In the genomic region with DNA sequence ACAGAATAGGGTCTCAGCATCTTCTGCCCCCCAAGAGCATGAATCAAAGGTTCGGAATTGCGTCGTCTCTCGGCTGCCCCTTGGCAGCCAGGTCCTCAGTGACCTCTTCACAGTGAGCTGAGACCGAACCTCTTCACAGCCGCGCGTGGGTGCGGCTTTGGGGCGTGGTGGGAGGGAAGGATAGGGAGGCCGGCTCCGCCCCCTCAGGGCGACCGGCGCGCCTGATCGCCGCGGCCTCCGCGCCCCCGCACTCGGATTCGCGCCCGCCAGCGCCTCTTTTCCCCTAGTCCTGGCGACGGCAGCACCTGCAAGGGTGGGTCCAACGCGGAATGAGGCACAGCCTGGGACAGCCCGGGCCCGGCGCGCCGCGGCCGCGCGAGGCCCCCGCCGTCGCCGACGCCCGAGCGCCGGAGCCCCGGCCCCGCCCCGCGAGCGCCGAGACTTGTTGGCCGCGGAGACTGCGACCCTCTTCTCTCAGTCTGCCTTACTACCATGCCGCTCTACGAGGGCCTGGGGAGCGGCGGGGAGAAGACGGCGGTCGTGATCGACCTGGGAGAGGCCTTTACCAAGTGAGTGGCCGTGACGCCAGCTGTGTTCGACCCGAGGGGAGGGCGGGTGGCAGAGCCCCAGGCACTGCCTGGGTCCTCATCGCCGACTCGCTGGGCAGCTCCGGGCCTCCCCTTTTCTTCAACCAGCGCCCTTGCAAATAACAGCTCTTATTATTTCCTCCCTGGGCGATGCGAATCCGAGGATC, we compare ENCODE assay signal across 8 cellular contexts. TPM values are rescaled to one million over a fixed set of nuclear protein-coding genes. Genes with fewer than 3 reads are reported as not detected.
DNase-seq lines count a peak whose midpoint lies in the region; ATAC-seq and TF ChIP-seq lines count a peak whose summit lies in the region.

TSS of gene ACTR10 (plus strand) at position 424 of the 754 bp plus-strand sequence. CDS start at position 493, 69 bp downstream.

- no peaks in the 10 kb centered on the region; the same call in 1 of the 2 replicates for H3K36me3 ChIP-seq in GM06990 (ENCODE audit: control insufficient read depth, insufficient read depth, low read length)
- H3K36me3 ChIP-seq in SK-N-MC (ENCODE audit: insufficient read depth, low read length), result peaks cover 16% of the 10 kb centered on the region
- H3K36me3 ChIP-seq in gastroesophageal sphincter, result peaks cover 0 to 21% of the 10 kb centered on the region in 2 donors
- H3K36me3 ChIP-seq in neutrophil, result peaks cover 16% of the 10 kb centered on the region

- peak within 1 kb of the TSS; percentile 82 for H3K9ac ChIP-seq in SK-N-MC (ENCODE audit: insufficient read length)

- H3K27me3 ChIP-seq in GM06990 (replicated peaks; ENCODE audit: control insufficient read depth, insufficient read depth, low read length) (no peaks in the 10 kb centered on the region), gastroesophageal sphincter (no peaks in the 10 kb centered on the region), neutrophil (no peaks in the 10 kb centered on the region)

- TF ChIP-seq POLR2A in gastroesophageal sphincter (IDR thresholded peaks at IDR 0.05), result peak; percentile 43 to 62

- H3K4me1 ChIP-seq in gastroesophageal sphincter (peaks cover 0 to 33% (median 11%) of the 10 kb centered on the region in 3 donors), neutrophil (ENCODE audit: control insufficient read depth in 1 of 2, insufficient read depth in 1 of 2, low read depth in 1 of 2, low read length in 1 of 2) (peaks cover 20 to 21% of the 10 kb centered on the region in 2 experiments)

- CTCF ChIA-PET in activated naive CD4-positive, alpha-beta T cell treated with anti-CD3 and anti-CD28 coated beads, Interleukin-2, amount 10 ng/mL, durations not matched to agents 7 days and 5 days (lab: Charles Lee), result interaction anchor here (1.0 kb wide), 1 partner anchor 25 kb away, joined by 5 read pairs; no protein-coding TSS in a partner anchor

- no peak for TF ChIP-seq EP300 in gastroesophageal sphincter (IDR thresholded peaks at IDR 0.05)

- TF ChIP-seq CTCF in GM06990 (IDR thresholded peaks at IDR 0.05; ENCODE audit: insufficient read depth, low read length, poor library complexity, severe bottlenecking), result no peak
- TF ChIP-seq CTCF in HFFc6 (IDR thresholded peaks at IDR 0.05), result no peak
- TF ChIP-seq CTCF in gastroesophageal sphincter (IDR thresholded peaks at IDR 0.05), result peak in 1 of 4 experiments; percentile 20
- TF ChIP-seq CTCF in neutrophil (IDR thresholded peaks at IDR 0.05), result no peak
- no peak for TF ChIP-seq CTCF in subcutaneous adipose tissue (IDR thresholded peaks at IDR 0.05; ENCODE audit: low read depth)

- WGBS in gastroesophageal sphincter (ENCODE audit: low coverage in 1 of 2), 2 donors, result 0% methylated on average over 2 to 5 of the region's 78 CpGs

- H3K27ac ChIP-seq in SK-N-MC (peak within 1 kb of the TSS; percentile 86), gastroesophageal sphincter (peak within 1 kb of the TSS; percentile 85 to 97 (median 92)), neutrophil (peak within 1 kb of the TSS; percentile 93)

- peak; percentile 96 for ATAC-seq in gastroesophageal sphincter

- H3K9me3 Mint-ChIP-seq in HFFc6, result no peaks in the 10 kb centered on the region
- no peaks in the 10 kb centered on the region for H3K9me3 Mint-ChIP-seq in activated naive CD4-positive, alpha-beta T cell treated with anti-CD3 and anti-CD28 coated beads, Interleukin-2, amount 10 ng/mL, durations not matched to agents 7 days and 5 days

- peaks cover 19% of the 10 kb centered on the region for H3K4me1 Mint-ChIP-seq in HFFc6 (ENCODE audit: low read depth)
- peaks cover 28% of the 10 kb centered on the region for H3K4me1 Mint-ChIP-seq in activated naive CD4-positive, alpha-beta T cell treated with anti-CD3 and anti-CD28 coated beads, Interleukin-2, amount 10 ng/mL, durations not matched to agents 7 days and 5 days

- peak within 1 kb of the TSS; percentile 74 for H3K4me3 ChIP-seq in GM06990 (replicated peaks; ENCODE audit: low read depth, low read length)
- H3K4me3 ChIP-seq in SK-N-MC, result peak within 1 kb of the TSS; percentile 89
- peak within 1 kb of the TSS; percentile 89 to 92 for H3K4me3 ChIP-seq in gastroesophageal sphincter
- peak within 1 kb of the TSS; percentile 84 to 94 for H3K4me3 ChIP-seq in neutrophil (ENCODE audit: low read depth in 1 of 2, low read length in 1 of 2)

- DNase-seq in GM06990 (ENCODE audit: extremely low read depth, insufficient read length), result peak; percentile 93
- peak; percentile 61 for DNase-seq in HFFc6
- DNase-seq in NAMALWA (ENCODE audit: low spot score), result peak; percentile 73
- no peak for DNase-seq in SK-N-MC (ENCODE audit: low read depth, low spot score)
- DNase-seq in activated naive CD4-positive, alpha-beta T cell treated with anti-CD3 and anti-CD28 coated beads, Interleukin-2, amount 10 ng/mL, durations not matched to agents 7 days and 5 days, result peak; percentile 88

- peak within 1 kb of the TSS; percentile 93 for H3K27ac Mint-ChIP-seq in HFFc6
- H3K27ac Mint-ChIP-seq in activated naive CD4-positive, alpha-beta T cell treated with anti-CD3 and anti-CD28 coated beads, Interleukin-2, amount 10 ng/mL, durations not matched to agents 7 days and 5 days, result peak within 1 kb of the TSS; percentile 96

- H3K4me3 Mint-ChIP-seq in HFFc6, result peak within 1 kb of the TSS; percentile 99
- H3K4me3 Mint-ChIP-seq in activated naive CD4-positive, alpha-beta T cell treated with anti-CD3 and anti-CD28 coated beads, Interleukin-2, amount 10 ng/mL, durations not matched to agents 7 days and 5 days, result peak within 1 kb of the TSS; percentile 94

- H3K9me3 ChIP-seq in SK-N-MC (ENCODE audit: low read depth, low read length) (no peaks in the 10 kb centered on the region), gastroesophageal sphincter (no peaks in the 10 kb centered on the region), neutrophil (no peaks in the 10 kb centered on the region)

- H3K36me3 Mint-ChIP-seq in HFFc6 (ENCODE audit: low read depth), result no peaks in the 10 kb centered on the region
- peaks cover 7% of the 10 kb centered on the region for H3K36me3 Mint-ChIP-seq in activated naive CD4-positive, alpha-beta T cell treated with anti-CD3 and anti-CD28 coated beads, Interleukin-2, amount 10 ng/mL, durations not matched to agents 7 days and 5 days

- H3K27me3 Mint-ChIP-seq in HFFc6 (ENCODE audit: insufficient read depth), result peaks cover 7% of the 10 kb centered on the region
- peaks cover 4% of the 10 kb centered on the region for H3K27me3 Mint-ChIP-seq in activated naive CD4-positive, alpha-beta T cell treated with anti-CD3 and anti-CD28 coated beads, Interleukin-2, amount 10 ng/mL, durations not matched to agents 7 days and 5 days

RNA-seq across cellular contexts. Expression of gene ACTR10, which starts in this region (rescaled TPM):
- total RNA-seq in HFFc6 (2021; fragmentation: NEBNext Ultra II Directional; extraction: Animal tissue kit (Norgen Biotek cat#: 25700)), result 10 to 100 TPM; 79.0 to 89.0 (median 85.5) TPM
- 100 to 1,000 TPM in 1 of 4 donors, 10 to 100 TPM in 3; 45.1 to 149 (median 87.9) TPM for total RNA-seq in gastroesophageal sphincter
- total RNA-seq in subcutaneous adipose tissue, result 100 to 1,000 TPM in 1 of 4 donors, 10 to 100 TPM in 3; 63.2 to 102 (median 66.1) TPM
